23 cellular contexts compared by ENCODE assay signal in the genomic region with DNA sequence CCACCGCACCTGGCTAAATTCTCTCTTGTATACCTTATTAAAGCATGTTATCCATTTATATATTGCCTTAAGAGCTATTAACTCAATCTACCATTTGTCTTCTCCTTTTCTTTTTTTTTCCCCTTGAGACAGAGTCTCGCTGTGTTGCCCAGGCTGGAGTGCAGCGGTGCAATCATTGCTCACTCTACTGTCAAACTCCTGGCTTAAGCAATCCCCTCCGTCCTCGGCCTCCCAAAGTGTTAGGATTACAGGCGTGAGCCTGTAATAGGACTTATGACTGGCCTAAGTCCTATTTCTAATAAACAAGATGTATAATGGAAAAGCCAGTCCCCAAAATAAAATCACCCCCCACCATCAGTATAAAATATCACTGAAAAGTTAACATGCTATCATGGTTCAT.
"Had no signal": no experiment of that assay in that cellular context is flagged by ENCODE, and none has a peak within 500 bp of the region (broad histone marks: within the 10 kb centered on the region; RNA-seq: fewer than 3 reads in every experiment).

No MANE protein-coding gene starts in this region.

- H3K36me3 ChIP-seq: gastrocnemius medialis, pancreas, uterus had no signal

- H3K4me1 ChIP-seq: gastrocnemius medialis, pancreas, uterus had no signal

- H3K27ac Mint-ChIP-seq: activated naive CD4-positive, alpha-beta T cell treated with anti-CD3 and anti-CD28 coated beads, Interleukin-2, amount 10 ng/mL, durations not matched to agents 7 days and 5 days; stimulated activated naive B cell treated with anti-CD40 and anti-IgM and Interleukin-4, amounts not matched to agents 10 μg/mL and 1 μg/mL and 100 μg/mL, for 72 hours had no signal

- FAIRE-seq: pancreas had no signal

- H3K27me3 ChIP-seq: ascending aorta, gastrocnemius medialis, pancreas, tibial artery, uterus had no signal

- H3K36me3 Mint-ChIP-seq: naive B cell had no signal

- H3K4me3 Mint-ChIP-seq: activated B cell treated with CpG ODN at 0.5 μM for 24 hours; activated CD4-positive, alpha-beta memory T cell treated with anti-CD3 and anti-CD28 coated beads, Interleukin-2, amount 10 ng/mL, durations not matched to agents 7 days and 5 days; activated CD8-positive, alpha-beta memory T cell treated with anti-CD3 and anti-CD28 coated beads, Interleukin-2, amount 10 ng/mL, durations not matched to agents 7 days and 5 days; activated naive CD4-positive, alpha-beta T cell treated with anti-CD3 and anti-CD28 coated beads, Interleukin-2, amount 10 ng/mL, durations not matched to agents 7 days and 5 days; naive B cell; stimulated activated naive B cell treated with anti-CD40 and anti-IgM and Interleukin-4, amounts not matched to agents 10 μg/mL and 1 μg/mL and 100 μg/mL, for 72 hours had no signal

- H3K9me3 Mint-ChIP-seq: activated B cell treated with CpG ODN at 0.5 μM for 24 hours; activated CD4-positive, alpha-beta memory T cell treated with anti-CD3 and anti-CD28 coated beads, Interleukin-2, amount 10 ng/mL, durations not matched to agents 7 days and 5 days; activated naive CD4-positive, alpha-beta T cell treated with anti-CD3 and anti-CD28 coated beads, Interleukin-2, amount 10 ng/mL, durations not matched to agents 7 days and 5 days; activated T-helper 2 cell treated with anti-CD3 and anti-CD28 coated beads, Interferon-gamma antibody, Interleukin-2, Interleukin-4, amounts not matched to agents 10 μg/mL and 5 μg/mL and 100 μg/mL, durations not matched to agents 14 hours and 24 hours and 36 hours; naive B cell; stimulated activated naive B cell treated with anti-CD40 and anti-IgM and Interleukin-4, amounts not matched to agents 10 μg/mL and 1 μg/mL and 100 μg/mL, for 72 hours had no signal

- H3K4me3 ChIP-seq: ascending aorta, gastrocnemius medialis, mucosa of descending colon, pancreas, tibial artery, uterus had no signal

- ATAC-seq: activated CD8-positive, alpha-beta memory T cell treated with anti-CD3 and anti-CD28 coated beads, Interleukin-2, amount 10 ng/mL, durations not matched to agents 7 days and 5 days; esophagus mucosa; gastrocnemius medialis; mucosa of descending colon; pancreas; sciatic nerve; stimulated activated naive B cell treated with anti-CD40 and anti-IgM and Interleukin-4, amounts not matched to agents 10 μg/mL and 1 μg/mL and 100 μg/mL, for 72 hours had no signal

- DNase-seq: activated B cell treated with CpG ODN at 0.5 μM for 24 hours; activated CD4-positive, alpha-beta memory T cell treated with anti-CD3 and anti-CD28 coated beads, Interleukin-2, amount 10 ng/mL, durations not matched to agents 7 days and 5 days; activated CD4-positive, alpha-beta T cell treated with anti-CD3 and anti-CD28 coated beads for 48 hours; activated CD8-positive, alpha-beta memory T cell treated with anti-CD3 and anti-CD28 coated beads, Interleukin-2, amount 10 ng/mL, durations not matched to agents 7 days and 5 days; activated naive CD4-positive, alpha-beta T cell treated with anti-CD3 and anti-CD28 coated beads, Interleukin-2, amount 10 ng/mL, durations not matched to agents 7 days and 5 days; activated T-cell treated with anti-CD3 and anti-CD28 coated beads, Interleukin-2, amount 50 U/mL, for 1 hour; cortex of kidney; gastrocnemius medialis; head of caudate nucleus; mesenchymal stem cell; mucosa of descending colon; naive B cell; pancreas; stimulated activated CD4-positive, alpha-beta T cell treated with anti-CD3 and anti-CD28 coated beads, Interleukin-4, amount 100 ng/mL, for 4 hours; stimulated activated naive B cell treated with anti-CD40 and anti-IgM and Interleukin-4, amounts not matched to agents 10 μg/mL and 1 μg/mL and 100 μg/mL, for 72 hours; substantia nigra; T-helper 9 cell; tibial artery; uterus had no signal

- H3K27ac ChIP-seq: ascending aorta, gastrocnemius medialis, pancreas, tibial artery, uterus had no signal

- H3K27me3 Mint-ChIP-seq: activated B cell treated with CpG ODN at 0.5 μM for 24 hours; activated CD4-positive, alpha-beta memory T cell treated with anti-CD3 and anti-CD28 coated beads, Interleukin-2, amount 10 ng/mL, durations not matched to agents 7 days and 5 days; activated CD8-positive, alpha-beta memory T cell treated with anti-CD3 and anti-CD28 coated beads, Interleukin-2, amount 10 ng/mL, durations not matched to agents 7 days and 5 days; activated naive CD4-positive, alpha-beta T cell treated with anti-CD3 and anti-CD28 coated beads, Interleukin-2, amount 10 ng/mL, durations not matched to agents 7 days and 5 days; naive B cell; stimulated activated naive B cell treated with anti-CD40 and anti-IgM and Interleukin-4, amounts not matched to agents 10 μg/mL and 1 μg/mL and 100 μg/mL, for 72 hours had no signal

- H3K9me3 ChIP-seq: ascending aorta, gastrocnemius medialis, mucosa of descending colon, pancreas, tibial artery, uterus had no signal
